In genomic region chr2:210481601-210482124, GRCh38 we compare ENCODE assay signal across 24 cellular contexts.
"Had no signal": no experiment of that assay in that cellular context is flagged by ENCODE, and none has a peak within 500 bp of the region (broad histone marks: within the 10 kb centered on the region; RNA-seq: fewer than 3 reads in every experiment).

No MANE protein-coding gene starts in this region.

- H3K79me2 ChIP-seq: parathyroid adenoma had no signal

- DNase-seq: cortex of kidney; dorsolateral prefrontal cortex; effector memory CD4-positive, alpha-beta T cell; glutamatergic neuron; immature natural killer cell; left ventricle myocardium superior; mesenchymal stem cell; midbrain; right lobe of liver; spleen; stimulated activated CD4-positive, alpha-beta T cell treated with anti-CD3 and anti-CD28 coated beads, Interleukin-15, amount 100 ng/mL, for 24 hours; stimulated activated CD4-positive, alpha-beta T cell treated with anti-CD3 and anti-CD28 coated beads, Interleukin-1b, Interleukin-23, amount 100 ng/mL, for 48 hours; stimulated activated CD4-positive, alpha-beta T cell treated with anti-CD3 and anti-CD28 coated beads, Interleukin-4, amount 100 ng/mL, for 24 hours; stimulated activated naive B cell treated with anti-CD40 and anti-IgM and Interleukin-4, amounts not matched to agents 10 μg/mL and 1 μg/mL and 100 μg/mL, for 72 hours; stimulated activated naive CD8-positive, alpha-beta T cell treated with anti-CD3 and anti-CD28 coated beads, Interleukin-15, amount 100 ng/mL, for 72 hours; transverse colon had no signal

- H3K27ac ChIP-seq: dorsolateral prefrontal cortex, epithelial cell of prostate, esophagus muscularis mucosa, gastroesophageal sphincter, parathyroid adenoma, prostate gland, right lobe of liver, spleen, thoracic aorta, transverse colon had no signal

- H3K9ac ChIP-seq: parathyroid adenoma had no signal

- H3K27me3 ChIP-seq: dorsolateral prefrontal cortex, esophagus muscularis mucosa, gastroesophageal sphincter, right lobe of liver, spleen, transverse colon had no signal

- H2AFZ ChIP-seq: parathyroid adenoma had no signal

- H3K27me3 Mint-ChIP-seq: stimulated activated naive B cell treated with anti-CD40 and anti-IgM and Interleukin-4, amounts not matched to agents 10 μg/mL and 1 μg/mL and 100 μg/mL, for 72 hours; stimulated activated naive CD8-positive, alpha-beta T cell treated with anti-CD3 and anti-CD28 coated beads, Interleukin-15, amount 100 ng/mL, for 72 hours had no signal

- H3K9me3 ChIP-seq: esophagus muscularis mucosa, gastroesophageal sphincter, prostate gland, right lobe of liver, thoracic aorta, transverse colon had no signal

- H3K36me3 ChIP-seq: esophagus muscularis mucosa, gastroesophageal sphincter, prostate gland, right lobe of liver, spleen, thoracic aorta, transverse colon had no signal

- H3K4me3 Mint-ChIP-seq: immature natural killer cell; nephron; stimulated activated naive B cell treated with anti-CD40 and anti-IgM and Interleukin-4, amounts not matched to agents 10 μg/mL and 1 μg/mL and 100 μg/mL, for 72 hours; stimulated activated naive CD8-positive, alpha-beta T cell treated with anti-CD3 and anti-CD28 coated beads, Interleukin-15, amount 100 ng/mL, for 72 hours had no signal

- H3K36me3 Mint-ChIP-seq: immature natural killer cell had no signal

- H3K4me1 ChIP-seq: parathyroid adenoma, prostate gland had no signal

- H3K4me3 ChIP-seq: dorsolateral prefrontal cortex, esophagus muscularis mucosa, gastroesophageal sphincter, lung, prostate gland, right lobe of liver, spleen, thoracic aorta, transverse colon had no signal

- ATAC-seq: gastroesophageal sphincter; left ventricle myocardium superior; right lobe of liver; stimulated activated naive B cell treated with anti-CD40 and anti-IgM and Interleukin-4, amounts not matched to agents 10 μg/mL and 1 μg/mL and 100 μg/mL, for 72 hours; stimulated activated naive CD8-positive, alpha-beta T cell treated with anti-CD3 and anti-CD28 coated beads, Interleukin-15, amount 100 ng/mL, for 72 hours had no signal

- H3K27ac Mint-ChIP-seq: immature natural killer cell; stimulated activated naive B cell treated with anti-CD40 and anti-IgM and Interleukin-4, amounts not matched to agents 10 μg/mL and 1 μg/mL and 100 μg/mL, for 72 hours; stimulated activated naive CD8-positive, alpha-beta T cell treated with anti-CD3 and anti-CD28 coated beads, Interleukin-15, amount 100 ng/mL, for 72 hours had no signal
